Comparison of ENCODE assay signal across 9 cellular contexts in genomic region chr1:163071381-163072255, GRCh38. TPM values are rescaled to one million over a fixed set of nuclear protein-coding genes. Genes with fewer than 3 reads are reported as not detected.
DNase-seq lines count a peak whose midpoint lies in the region; ATAC-seq and TF ChIP-seq lines count a peak whose summit lies in the region.
"Had no signal": no experiment of that assay in that cellular context is flagged by ENCODE, and none has a peak within 500 bp of the region (broad histone marks: within the 10 kb centered on the region; RNA-seq: fewer than 3 reads in every experiment).

No MANE protein-coding gene starts in this region.

- no peak overlapping the region for H3K4me3 Mint-ChIP-seq in CD4-positive, alpha-beta memory T cell
- H3K4me3 Mint-ChIP-seq in activated naive CD4-positive, alpha-beta T cell treated with anti-CD3 and anti-CD28 coated beads, Interleukin-2, amount 10 ng/mL, durations not matched to agents 7 days and 5 days: no peak overlapping the region

- peaks cover 26 to 33% of the 10 kb centered on the region in 2 donors for H3K27me3 Mint-ChIP-seq in CD4-positive, alpha-beta memory T cell
- H3K27me3 Mint-ChIP-seq in activated naive CD4-positive, alpha-beta T cell treated with anti-CD3 and anti-CD28 coated beads, Interleukin-2, amount 10 ng/mL, durations not matched to agents 7 days and 5 days: peaks cover 19% of the 10 kb centered on the region

- peak; percentile 77 for ATAC-seq in GM19035 (IDR thresholded peaks at IDR 0.05; ENCODE audit: unreplicated experiment)
- no peak for ATAC-seq in activated CD4-positive, CD25-positive, alpha-beta regulatory T cell treated with anti-CD3 and anti-CD28 coated beads, Interleukin-2, amount 50 U/mL, for 24 hours

- peaks cover 9% of the 10 kb centered on the region for H3K27me3 ChIP-seq in CD4-positive, alpha-beta memory T cell (ENCODE audit: insufficient read depth, low read length)
- no peaks in the 10 kb centered on the region for H3K27me3 ChIP-seq in Peyer's patch
- H3K27me3 ChIP-seq in right atrium auricular region: no peaks in the 10 kb centered on the region

- no peak overlapping the region for H3K27ac ChIP-seq in CD4-positive, alpha-beta memory T cell (ENCODE audit: low read depth, low read length)
- H3K27ac ChIP-seq in Peyer's patch: no peak overlapping the region
- no peak overlapping the region for H3K27ac ChIP-seq in right atrium auricular region
- H3K27ac ChIP-seq: SK-N-MC had no signal

- no peaks in the 10 kb centered on the region for H3K4me1 ChIP-seq in CD4-positive, alpha-beta memory T cell (ENCODE audit: insufficient read depth, low read length)
- H3K4me1 ChIP-seq in Peyer's patch (no peaks in the 10 kb centered on the region), right atrium auricular region (peaks cover 0 to 6% of the 10 kb centered on the region in 2 donors)

- CTCF ChIA-PET in CD4-positive, alpha-beta memory T cell (lab: Charles Lee; ENCODE audit: partially characterized antibody): interaction anchor here (2.8 to 6.1 kb wide), 2 partner anchors 11 to 244 kb away, joined by 8 to 61 read pairs; no protein-coding TSS in a partner anchor
- CTCF ChIA-PET in activated naive CD4-positive, alpha-beta T cell treated with anti-CD3 and anti-CD28 coated beads, Interleukin-2, amount 10 ng/mL, durations not matched to agents 7 days and 5 days (lab: Charles Lee): interaction anchor here (0.8 to 5.5 kb wide), 6 partner anchors 11 to 244 kb away, joined by 3 to 43 read pairs (median 4); no protein-coding TSS in a partner anchor

- DNase-seq in CD4-positive, alpha-beta memory T cell: peak in 4 of 5 donors; percentile 2 to 17 (median 10)
- DNase-seq in HT-29 (ENCODE audit: low spot score) (peak; percentile 76), Peyer's patch (peak in 1 of 3 donors; percentile 60), right atrium auricular region (ENCODE audit: low spot score) (peak; percentile 67), skeletal muscle cell (ENCODE audit: low read depth) (peak; percentile 49)
- peak; percentile 65 for DNase-seq in activated naive CD4-positive, alpha-beta T cell treated with anti-CD3 and anti-CD28 coated beads, Interleukin-2, amount 10 ng/mL, durations not matched to agents 7 days and 5 days

- no peaks in the 10 kb centered on the region for H3K36me3 ChIP-seq in CD4-positive, alpha-beta memory T cell (ENCODE audit: insufficient read depth, low read length)
- no peaks in the 10 kb centered on the region for H3K36me3 ChIP-seq in Peyer's patch
- no peaks in the 10 kb centered on the region for H3K36me3 ChIP-seq in right atrium auricular region

- H3K9me3 Mint-ChIP-seq in CD4-positive, alpha-beta memory T cell: no peaks in the 10 kb centered on the region
- no peaks in the 10 kb centered on the region for H3K9me3 Mint-ChIP-seq in activated naive CD4-positive, alpha-beta T cell treated with anti-CD3 and anti-CD28 coated beads, Interleukin-2, amount 10 ng/mL, durations not matched to agents 7 days and 5 days

- TF ChIP-seq POLR2A in Peyer's patch (IDR thresholded peaks at IDR 0.05): no peak

- H3K4me3 ChIP-seq in CD4-positive, alpha-beta memory T cell (ENCODE audit: low read length in 2 of 2): no peak overlapping the region
- peak overlapping the region in 1 of 4 donors; percentile 9 for H3K4me3 ChIP-seq in Peyer's patch
- no peak overlapping the region for H3K4me3 ChIP-seq in right atrium auricular region
- H3K4me3 ChIP-seq in skeletal muscle cell (ENCODE audit: low read depth, low read length): peak overlapping the region; percentile 26
- H3K4me3 ChIP-seq: SK-N-MC had no signal

- no peak overlapping the region for H3K27ac Mint-ChIP-seq in CD4-positive, alpha-beta memory T cell
- H3K27ac Mint-ChIP-seq in activated naive CD4-positive, alpha-beta T cell treated with anti-CD3 and anti-CD28 coated beads, Interleukin-2, amount 10 ng/mL, durations not matched to agents 7 days and 5 days: no peak overlapping the region

- intact Hi-C loops in CD4-positive, alpha-beta memory T cell (cut with micrococcal nuclease): no loop called here

- TF ChIP-seq CTCF in Peyer's patch (IDR thresholded peaks at IDR 0.05) (peak in 4 of 6 experiments; percentile 34 to 53 (median 46)), right atrium auricular region (IDR thresholded peaks at IDR 0.05) (peak; percentile 54 to 74)

- H3K4me1 Mint-ChIP-seq in CD4-positive, alpha-beta memory T cell: no peaks in the 10 kb centered on the region
- H3K4me1 Mint-ChIP-seq in activated naive CD4-positive, alpha-beta T cell treated with anti-CD3 and anti-CD28 coated beads, Interleukin-2, amount 10 ng/mL, durations not matched to agents 7 days and 5 days: no peaks in the 10 kb centered on the region

- H3K9me3 ChIP-seq in CD4-positive, alpha-beta memory T cell (ENCODE audit: control insufficient read depth in 1 of 2, low read length in 2 of 2): no peaks in the 10 kb centered on the region
- no peaks in the 10 kb centered on the region for H3K9me3 ChIP-seq in Peyer's patch
- no peaks in the 10 kb centered on the region for H3K9me3 ChIP-seq in right atrium auricular region

- POLR2A ChIA-PET in CD4-positive, alpha-beta memory T cell (lab: Charles Lee; ENCODE audit: partially characterized antibody): no interaction called here

- no peaks in the 10 kb centered on the region for H3K36me3 Mint-ChIP-seq in CD4-positive, alpha-beta memory T cell
- no peaks in the 10 kb centered on the region for H3K36me3 Mint-ChIP-seq in activated naive CD4-positive, alpha-beta T cell treated with anti-CD3 and anti-CD28 coated beads, Interleukin-2, amount 10 ng/mL, durations not matched to agents 7 days and 5 days

RNA-seq across cellular contexts. Expression of gene RGS4, which starts 2.5 kb away (rescaled TPM):
- total RNA-seq in CD4-positive, alpha-beta memory T cell: not detected
- not detected for polyA plus RNA-seq in CD4-positive, alpha-beta memory T cell
- total RNA-seq in HT-29 (2014; rRNA removed; shearing (Covaris generic)): not detected in 2 replicates
- total RNA-seq in Peyer's patch (1 to 10 TPM in 1 of 4 donors, under 1 TPM in 1, not detected in 2; 0.47 to 1.1 TPM), right atrium auricular region (1 to 10 TPM; 1.5 to 5.0 TPM)
